39 cellular contexts compared by ENCODE assay signal in genomic region chr20:164618-165017, GRCh38. TPM values are rescaled to one million over a fixed set of nuclear protein-coding genes. Genes with fewer than 3 reads are reported as not detected.
"Had no signal": no experiment of that assay in that cellular context is flagged by ENCODE, and none has a peak within 500 bp of the region (broad histone marks: within the 10 kb centered on the region; RNA-seq: fewer than 3 reads in every experiment).

No MANE protein-coding gene starts in this region.

- H3K4me2 ChIP-seq: KMS-11 had no signal

- H3K27me3 ChIP-seq: MG63 had no signal

- H3K9ac ChIP-seq: KMS-11 had no signal

- H3K27ac ChIP-seq: KMS-11 had no signal

- H3K9me3 ChIP-seq: MG63 had no signal

- H3K4me3 ChIP-seq: MG63 had no signal

- DNase-seq: Karpas-422, Kasumi-1, KG1, MG63, MM.1S, MV-4-11, NCI-H1048, NCI-H1092, NCI-H1092 treated with DMSO at 0.1 percent for 48 hours, NCI-H1105, NCI-H1105 treated with DMSO at 0.1 percent for 48 hours, NCI-H1417, NCI-H1417 treated with DMSO at 0.1 percent for 48 hours, NCI-H1436, NCI-H1436 treated with DMSO at 0.1 percent for 48 hours, NCI-H146, NCI-H1694, NCI-H1694 treated with DMSO at 0.1 percent for 48 hours, NCI-H187, NCI-H187 treated with DMSO at 0.1 percent for 48 hours, NCI-H1930, NCI-H2029, NCI-H2029 treated with DMSO at 0.1 percent for 48 hours, NCI-H2081, NCI-H2081 treated with DMSO at 0.1 percent for 48 hours, NCI-H2107, NCI-H2171, NCI-H2171 treated with DMSO at 0.1 percent for 48 hours, NCI-H2227 treated with DMSO at 0.1 percent for 48 hours, NCI-H226, NCI-H345, NCI-H446, NCI-H446 treated with DMSO at 0.1 percent for 48 hours, NCI-H510A had no signal

- H3K36me3 ChIP-seq: MG63 had no signal

RNA-seq across cellular contexts. Expression of gene DEFB127, which starts 7.4 kb away (rescaled TPM):
- total RNA-seq: LHCN-M2, M059J, MCF 10A, NCI-H460 had no signal

RNA-seq across cellular contexts. Expression of gene DEFB126, which starts 22.2 kb away (rescaled TPM):
- total RNA-seq: LHCN-M2, M059J, MCF 10A, NCI-H460 had no signal

RNA-seq across cellular contexts. Expression of gene DEFB128, which starts 24.9 kb away (rescaled TPM):
- total RNA-seq: LHCN-M2, M059J, MCF 10A, NCI-H460 had no signal
